ENCODE assay signal across 1 cellular context in the genomic region with DNA sequence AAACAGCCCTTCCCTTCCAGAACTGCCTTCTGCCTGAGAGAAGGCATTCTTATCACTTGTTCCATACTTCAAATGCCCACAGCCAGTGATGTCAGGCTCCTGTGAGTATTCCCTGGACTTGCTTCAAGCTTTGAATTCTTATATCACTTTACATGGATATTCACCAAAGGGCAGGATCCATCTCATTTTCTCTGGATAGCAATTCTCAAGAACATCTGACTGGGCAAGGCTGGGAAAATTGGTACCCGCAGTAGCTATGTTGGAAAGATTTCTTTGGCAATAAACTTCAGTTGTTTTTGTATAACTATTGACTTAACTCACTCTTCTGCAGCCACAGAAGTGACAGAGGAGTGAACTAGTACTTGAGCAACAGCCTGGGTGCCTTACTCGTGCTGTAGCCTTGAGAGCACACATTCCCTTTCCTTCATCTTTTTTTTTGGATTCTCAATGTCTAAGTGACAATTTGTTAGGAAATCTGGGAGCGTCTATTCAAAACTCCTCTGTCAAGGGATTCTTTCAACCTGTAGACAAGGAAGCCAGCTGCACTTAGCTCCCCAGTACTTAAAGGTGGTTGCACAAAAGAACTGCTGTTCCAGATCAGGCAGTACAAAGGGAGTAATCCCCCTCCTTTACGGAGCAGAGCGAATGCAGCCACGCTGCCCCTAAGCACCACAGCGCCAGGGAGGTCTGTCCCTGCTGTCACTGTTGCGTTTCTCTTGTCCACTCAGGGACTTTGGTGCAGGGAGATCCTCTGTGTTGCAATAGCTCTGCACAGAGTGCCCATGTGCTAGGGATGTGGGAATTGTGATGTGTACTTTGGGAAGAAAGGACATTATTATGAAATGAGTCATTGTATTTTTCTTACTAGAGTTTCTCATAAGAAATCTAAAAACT.
TF ChIP-seq lines count a peak whose summit lies in the region.

No MANE protein-coding gene starts in this region.

TF ChIP-seq in HepG2, 621 proteins besides CTCF, POLR2A, EP300 and RAD21 (continued from another document and continues in another):
- TF ChIP-seq, protein P1, sequence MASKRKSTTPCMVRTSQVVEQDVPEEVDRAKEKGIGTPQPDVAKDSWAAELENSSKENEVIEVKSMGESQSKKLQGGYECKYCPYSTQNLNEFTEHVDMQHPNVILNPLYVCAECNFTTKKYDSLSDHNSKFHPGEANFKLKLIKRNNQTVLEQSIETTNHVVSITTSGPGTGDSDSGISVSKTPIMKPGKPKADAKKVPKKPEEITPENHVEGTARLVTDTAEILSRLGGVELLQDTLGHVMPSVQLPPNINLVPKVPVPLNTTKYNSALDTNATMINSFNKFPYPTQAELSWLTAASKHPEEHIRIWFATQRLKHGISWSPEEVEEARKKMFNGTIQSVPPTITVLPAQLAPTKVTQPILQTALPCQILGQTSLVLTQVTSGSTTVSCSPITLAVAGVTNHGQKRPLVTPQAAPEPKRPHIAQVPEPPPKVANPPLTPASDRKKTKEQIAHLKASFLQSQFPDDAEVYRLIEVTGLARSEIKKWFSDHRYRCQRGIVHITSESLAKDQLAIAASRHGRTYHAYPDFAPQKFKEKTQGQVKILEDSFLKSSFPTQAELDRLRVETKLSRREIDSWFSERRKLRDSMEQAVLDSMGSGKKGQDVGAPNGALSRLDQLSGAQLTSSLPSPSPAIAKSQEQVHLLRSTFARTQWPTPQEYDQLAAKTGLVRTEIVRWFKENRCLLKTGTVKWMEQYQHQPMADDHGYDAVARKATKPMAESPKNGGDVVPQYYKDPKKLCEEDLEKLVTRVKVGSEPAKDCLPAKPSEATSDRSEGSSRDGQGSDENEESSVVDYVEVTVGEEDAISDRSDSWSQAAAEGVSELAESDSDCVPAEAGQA (IDR thresholded peaks at IDR 0.05; ENCODE audit: low read depth) = peak; percentile 74
- TF ChIP-seq, protein P1 (CRISPR knock-in tag; IDR thresholded peaks at IDR 0.05; ENCODE audit: borderline replicate concordance) = no peak
- TF ChIP-seq DPF2 (CRISPR knock-in tag; IDR thresholded peaks at IDR 0.05; ENCODE audit: borderline replicate concordance, low read depth) (peak; percentile 99), ZSCAN31 (CRISPR knock-in tag; IDR thresholded peaks at IDR 0.05; ENCODE audit: low read depth) (peak; percentile 89; the same call in 1 of the 2 replicates), YY1 (IDR thresholded peaks at IDR 0.05; ENCODE audit: insufficient read depth, insufficient replicate concordance, low read depth, low read length) (no peak), NRL (CRISPR knock-in tag; IDR thresholded peaks at IDR 0.05; ENCODE audit: borderline replicate concordance) (no peak), AGO2 (optimal IDR thresholded peaks at IDR 0.05; ENCODE audit: low read depth, low read length) (no peak), HNRNPH1 (optimal IDR thresholded peaks at IDR 0.05; ENCODE audit: low read depth, low read length) (no peak), SNAI1 (CRISPR knock-in tag; IDR thresholded peaks at IDR 0.05; ENCODE audit: borderline replicate concordance) (no peak), KAT2B (IDR thresholded peaks at IDR 0.05; ENCODE audit: borderline replicate concordance, low read depth, low read length) (no peak), RORA (CRISPR knock-in tag; IDR thresholded peaks at IDR 0.05) (no peak), HOXD1 (CRISPR knock-in tag; IDR thresholded peaks at IDR 0.05) (peak; percentile 46; the same call in 1 of the 2 replicates), HOXA5 (CRISPR knock-in tag; IDR thresholded peaks at IDR 0.05) (peak; percentile 89), FOXK1 (CRISPR knock-in tag; IDR thresholded peaks at IDR 0.05; ENCODE audit: borderline replicate concordance, low read depth) (peak; percentile 97), SCMH1 (CRISPR knock-in tag; IDR thresholded peaks at IDR 0.05; ENCODE audit: borderline replicate concordance) (no peak), GATA4 (IDR thresholded peaks at IDR 0.05; ENCODE audit: borderline replicate concordance, low read depth) (no peak; the same call in 1 of the 2 replicates), TERF1 (CRISPR knock-in tag; IDR thresholded peaks at IDR 0.05) (no peak), SPEN (CRISPR knock-in tag; IDR thresholded peaks at IDR 0.05; ENCODE audit: low read depth) (peak; percentile 94), ZNF782 (CRISPR knock-in tag; IDR thresholded peaks at IDR 0.05; ENCODE audit: borderline replicate concordance) (peak; percentile 88), ZEB1 (IDR thresholded peaks at IDR 0.05; ENCODE audit: insufficient replicate concordance, low read depth) (peak; percentile 64), SKIL (CRISPR knock-in tag; IDR thresholded peaks at IDR 0.05; ENCODE audit: borderline replicate concordance) (no peak), ZBTB37 (CRISPR knock-in tag; IDR thresholded peaks at IDR 0.05) (no peak), RBAK (CRISPR knock-in tag; IDR thresholded peaks at IDR 0.05) (peak; percentile 11; the same call in 1 of the 2 replicates), ZNF816 (CRISPR knock-in tag; IDR thresholded peaks at IDR 0.05; ENCODE audit: borderline replicate concordance) (no peak), ARNT (IDR thresholded peaks at IDR 0.05) (no peak), CERS6 (CRISPR knock-in tag; IDR thresholded peaks at IDR 0.05) (no peak), ZNF34 (CRISPR knock-in tag; IDR thresholded peaks at IDR 0.05; ENCODE audit: borderline replicate concordance) (peak; percentile 81; the same call in 1 of the 2 replicates), TCF7 (IDR thresholded peaks at IDR 0.05; ENCODE audit: low read depth) (peak; percentile 75), HNRNPUL1 (IDR thresholded peaks at IDR 0.05; ENCODE audit: low read depth, low read length) (no peak), ZNF746 (CRISPR knock-in tag; IDR thresholded peaks at IDR 0.05) (peak; percentile 69; the same call in 1 of the 2 replicates)
- TF ChIP-seq, protein P2, sequence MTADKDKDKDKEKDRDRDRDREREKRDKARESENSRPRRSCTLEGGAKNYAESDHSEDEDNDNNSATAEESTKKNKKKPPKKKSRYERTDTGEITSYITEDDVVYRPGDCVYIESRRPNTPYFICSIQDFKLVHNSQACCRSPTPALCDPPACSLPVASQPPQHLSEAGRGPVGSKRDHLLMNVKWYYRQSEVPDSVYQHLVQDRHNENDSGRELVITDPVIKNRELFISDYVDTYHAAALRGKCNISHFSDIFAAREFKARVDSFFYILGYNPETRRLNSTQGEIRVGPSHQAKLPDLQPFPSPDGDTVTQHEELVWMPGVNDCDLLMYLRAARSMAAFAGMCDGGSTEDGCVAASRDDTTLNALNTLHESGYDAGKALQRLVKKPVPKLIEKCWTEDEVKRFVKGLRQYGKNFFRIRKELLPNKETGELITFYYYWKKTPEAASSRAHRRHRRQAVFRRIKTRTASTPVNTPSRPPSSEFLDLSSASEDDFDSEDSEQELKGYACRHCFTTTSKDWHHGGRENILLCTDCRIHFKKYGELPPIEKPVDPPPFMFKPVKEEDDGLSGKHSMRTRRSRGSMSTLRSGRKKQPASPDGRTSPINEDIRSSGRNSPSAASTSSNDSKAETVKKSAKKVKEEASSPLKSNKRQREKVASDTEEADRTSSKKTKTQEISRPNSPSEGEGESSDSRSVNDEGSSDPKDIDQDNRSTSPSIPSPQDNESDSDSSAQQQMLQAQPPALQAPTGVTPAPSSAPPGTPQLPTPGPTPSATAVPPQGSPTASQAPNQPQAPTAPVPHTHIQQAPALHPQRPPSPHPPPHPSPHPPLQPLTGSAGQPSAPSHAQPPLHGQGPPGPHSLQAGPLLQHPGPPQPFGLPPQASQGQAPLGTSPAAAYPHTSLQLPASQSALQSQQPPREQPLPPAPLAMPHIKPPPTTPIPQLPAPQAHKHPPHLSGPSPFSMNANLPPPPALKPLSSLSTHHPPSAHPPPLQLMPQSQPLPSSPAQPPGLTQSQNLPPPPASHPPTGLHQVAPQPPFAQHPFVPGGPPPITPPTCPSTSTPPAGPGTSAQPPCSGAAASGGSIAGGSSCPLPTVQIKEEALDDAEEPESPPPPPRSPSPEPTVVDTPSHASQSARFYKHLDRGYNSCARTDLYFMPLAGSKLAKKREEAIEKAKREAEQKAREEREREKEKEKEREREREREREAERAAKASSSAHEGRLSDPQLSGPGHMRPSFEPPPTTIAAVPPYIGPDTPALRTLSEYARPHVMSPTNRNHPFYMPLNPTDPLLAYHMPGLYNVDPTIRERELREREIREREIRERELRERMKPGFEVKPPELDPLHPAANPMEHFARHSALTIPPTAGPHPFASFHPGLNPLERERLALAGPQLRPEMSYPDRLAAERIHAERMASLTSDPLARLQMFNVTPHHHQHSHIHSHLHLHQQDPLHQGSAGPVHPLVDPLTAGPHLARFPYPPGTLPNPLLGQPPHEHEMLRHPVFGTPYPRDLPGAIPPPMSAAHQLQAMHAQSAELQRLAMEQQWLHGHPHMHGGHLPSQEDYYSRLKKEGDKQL (CRISPR knock-in tag; IDR thresholded peaks at IDR 0.05; ENCODE audit: low read depth) = peak; percentile 69; the same call in 1 of the 2 replicates
- TF ChIP-seq, protein P3, sequence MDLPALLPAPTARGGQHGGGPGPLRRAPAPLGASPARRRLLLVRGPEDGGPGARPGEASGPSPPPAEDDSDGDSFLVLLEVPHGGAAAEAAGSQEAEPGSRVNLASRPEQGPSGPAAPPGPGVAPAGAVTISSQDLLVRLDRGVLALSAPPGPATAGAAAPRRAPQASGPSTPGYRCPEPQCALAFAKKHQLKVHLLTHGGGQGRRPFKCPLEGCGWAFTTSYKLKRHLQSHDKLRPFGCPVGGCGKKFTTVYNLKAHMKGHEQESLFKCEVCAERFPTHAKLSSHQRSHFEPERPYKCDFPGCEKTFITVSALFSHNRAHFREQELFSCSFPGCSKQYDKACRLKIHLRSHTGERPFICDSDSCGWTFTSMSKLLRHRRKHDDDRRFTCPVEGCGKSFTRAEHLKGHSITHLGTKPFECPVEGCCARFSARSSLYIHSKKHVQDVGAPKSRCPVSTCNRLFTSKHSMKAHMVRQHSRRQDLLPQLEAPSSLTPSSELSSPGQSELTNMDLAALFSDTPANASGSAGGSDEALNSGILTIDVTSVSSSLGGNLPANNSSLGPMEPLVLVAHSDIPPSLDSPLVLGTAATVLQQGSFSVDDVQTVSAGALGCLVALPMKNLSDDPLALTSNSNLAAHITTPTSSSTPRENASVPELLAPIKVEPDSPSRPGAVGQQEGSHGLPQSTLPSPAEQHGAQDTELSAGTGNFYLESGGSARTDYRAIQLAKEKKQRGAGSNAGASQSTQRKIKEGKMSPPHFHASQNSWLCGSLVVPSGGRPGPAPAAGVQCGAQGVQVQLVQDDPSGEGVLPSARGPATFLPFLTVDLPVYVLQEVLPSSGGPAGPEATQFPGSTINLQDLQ (CRISPR knock-in tag; IDR thresholded peaks at IDR 0.05) = no peak
- TF ChIP-seq, protein P4, sequence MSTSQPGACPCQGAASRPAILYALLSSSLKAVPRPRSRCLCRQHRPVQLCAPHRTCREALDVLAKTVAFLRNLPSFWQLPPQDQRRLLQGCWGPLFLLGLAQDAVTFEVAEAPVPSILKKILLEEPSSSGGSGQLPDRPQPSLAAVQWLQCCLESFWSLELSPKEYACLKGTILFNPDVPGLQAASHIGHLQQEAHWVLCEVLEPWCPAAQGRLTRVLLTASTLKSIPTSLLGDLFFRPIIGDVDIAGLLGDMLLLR (CRISPR knock-in tag; IDR thresholded peaks at IDR 0.05) = no peak
